9 cellular contexts compared by ENCODE assay signal in the genomic region with DNA sequence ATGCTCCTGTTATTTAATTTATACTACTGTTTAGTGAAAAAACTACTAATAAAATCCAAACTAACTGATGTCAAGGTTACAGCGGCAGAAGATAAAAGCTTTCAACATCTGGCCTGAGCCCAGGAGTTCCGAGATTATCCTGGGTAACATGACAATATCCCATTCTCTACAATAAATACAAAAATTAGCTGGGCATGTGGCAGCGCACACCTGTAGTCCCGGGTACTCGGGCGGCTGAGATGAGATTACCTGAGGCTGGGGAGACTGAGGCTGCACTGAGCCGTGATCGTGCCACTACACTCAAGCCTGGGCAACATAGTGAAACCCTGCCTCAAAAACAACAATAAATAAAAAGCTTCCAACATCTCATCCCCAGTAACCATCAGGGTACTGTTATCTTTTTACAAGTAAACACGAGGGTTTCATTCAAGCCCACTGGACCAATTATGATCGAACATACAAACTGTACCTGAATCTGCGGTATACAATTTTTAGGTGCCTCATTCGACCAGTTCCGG. TPM values are rescaled to one million over a fixed set of nuclear protein-coding genes. Genes with fewer than 3 reads are reported as not detected.
A peak's percentile ranks its signal among the peaks of the same experiment; 100 is the strongest.
DNase-seq lines count a peak whose midpoint lies in the region; ATAC-seq and TF ChIP-seq lines count a peak whose summit lies in the region.
"Had no signal": no experiment of that assay in that cellular context is flagged by ENCODE, and none has a peak within 500 bp of the region (broad histone marks: within the 10 kb centered on the region; RNA-seq: fewer than 3 reads in every experiment).

No MANE protein-coding gene starts in this region.

- ATAC-seq in lung (ENCODE audit: insufficient read depth, low FRiP score) (no peak), upper lobe of right lung (no peak), HG02884 (IDR thresholded peaks at IDR 0.05; ENCODE audit: unreplicated experiment) (no peak), HG03025 (IDR thresholded peaks at IDR 0.05; ENCODE audit: low FRiP score, unreplicated experiment) (no peak)

- intact Hi-C loops in activated naive CD4-positive, alpha-beta T cell treated with anti-CD3 and anti-CD28 coated beads for 36 hours (cut with micrococcal nuclease) = loop anchor here (2.0 to 10.0 kb wide), 6 partner anchors 155 to 1631 kb away; a partner anchor contains a TSS
- intact Hi-C loops in upper lobe of right lung (cut with DNase I) = no loop called here

- TF ChIP-seq CTCF in astrocyte of the spinal cord (IDR thresholded peaks at IDR 0.05; ENCODE audit: low read depth, low read length) (no peak), lung (IDR thresholded peaks at IDR 0.05; ENCODE audit: control extremely low read depth, extremely low read depth) (no peak), upper lobe of right lung (IDR thresholded peaks at IDR 0.05) (no peak)

- H3K4me1 ChIP-seq in lung (ENCODE audit: control insufficient read depth in 2 of 2, insufficient read depth in 2 of 2, low read length in 2 of 2) (peaks cover 2 to 6% of the 10 kb centered on the region in 2 donors), upper lobe of right lung (peaks cover 23% of the 10 kb centered on the region)

- H3K9me3 ChIP-seq in lung (ENCODE audit: control insufficient read depth in 2 of 2, insufficient read depth in 1 of 2, low read length in 1 of 2) (no peaks in the 10 kb centered on the region), upper lobe of right lung (no peaks in the 10 kb centered on the region)

- H3K9me3 Mint-ChIP-seq in activated naive CD4-positive, alpha-beta T cell treated with anti-CD3 and anti-CD28 coated beads for 36 hours = no peaks in the 10 kb centered on the region

- no peaks in the 10 kb centered on the region for H3K27me3 Mint-ChIP-seq in activated naive CD4-positive, alpha-beta T cell treated with anti-CD3 and anti-CD28 coated beads for 36 hours (ENCODE audit: low read depth)

- H3K27ac ChIP-seq in lung (ENCODE audit: low read depth in 1 of 2, low read length in 1 of 2) (peak overlapping the region; percentile 66 to 93), upper lobe of right lung (peak overlapping the region; percentile 38)

- H3K4me3 ChIP-seq in astrocyte of the spinal cord (ENCODE audit: low read depth, low read length) (peak overlapping the region; percentile 98), lung (peak overlapping the region; percentile 86), upper lobe of right lung (peak overlapping the region; percentile 73)

- in situ Hi-C loops in astrocyte of the spinal cord (cut with HindIII; ENCODE audit: low sequenced_read_pairs) = no loop called here

- 36 to 57% methylated on average over 13 of the region's 13 CpGs for WGBS in lung, 2 donors

- peaks cover 59% of the 10 kb centered on the region for H3K4me1 Mint-ChIP-seq in activated naive CD4-positive, alpha-beta T cell treated with anti-CD3 and anti-CD28 coated beads for 36 hours (ENCODE audit: low read depth)

- peak overlapping the region; percentile 100 for H3K4me3 Mint-ChIP-seq in activated naive CD4-positive, alpha-beta T cell treated with anti-CD3 and anti-CD28 coated beads for 36 hours

- H3K36me3 ChIP-seq in lung (ENCODE audit: control insufficient read depth in 2 of 2, insufficient read depth in 2 of 2, low read length in 2 of 2) (peaks cover 24 to 34% of the 10 kb centered on the region in 2 donors), upper lobe of right lung (peaks cover 52% of the 10 kb centered on the region)

- H3K27me3 ChIP-seq in lung (ENCODE audit: control insufficient read depth, insufficient read depth) (no peaks in the 10 kb centered on the region), upper lobe of right lung (no peaks in the 10 kb centered on the region)

- no peak for DNase-seq in activated naive CD4-positive, alpha-beta T cell treated with anti-CD3 and anti-CD28 coated beads for 36 hours
- no peak for DNase-seq in activated naive CD4-positive, alpha-beta T cell treated with anti-CD3 and anti-CD28 coated beads, Interleukin-2, amount 50 U/mL, for 16 hours
- DNase-seq in astrocyte of the spinal cord (ENCODE audit: low read depth, low spot score) = no peak
- DNase-seq in lung (ENCODE audit: low spot score) = no peak
- no peak for DNase-seq in upper lobe of right lung
- DNase-seq in NCI-H2227 (lab: John Stamatoyannopoulos, UW; ENCODE audit: unreplicated experiment) = no peak
- DNase-seq: Kasumi-1 had no signal

- CTCF ChIA-PET in activated naive CD4-positive, alpha-beta T cell treated with anti-CD3 and anti-CD28 coated beads for 36 hours (lab: Charles Lee) = interaction anchor here (1.1 to 1.2 kb wide), 2 partner anchors 36 to 45 kb away, joined by 3 to 5 read pairs; a partner anchor contains a TSS

- peaks cover 62% of the 10 kb centered on the region for H3K36me3 Mint-ChIP-seq in activated naive CD4-positive, alpha-beta T cell treated with anti-CD3 and anti-CD28 coated beads for 36 hours (ENCODE audit: low read depth)

- peak overlapping the region; percentile 100 for H3K27ac Mint-ChIP-seq in activated naive CD4-positive, alpha-beta T cell treated with anti-CD3 and anti-CD28 coated beads for 36 hours

RNA-seq across cellular contexts. Expression of a gene that starts 1.3 kb away (rescaled TPM):
- total RNA-seq in activated naive CD4-positive, alpha-beta T cell treated with anti-CD3 and anti-CD28 coated beads for 36 hours = 1,000 to 10,000 TPM; 2,148 to 2,239 TPM
- total RNA-seq in lung = 1,000 to 10,000 TPM in 1 of 2 donors, 100 to 1,000 TPM in 1; 881 to 1,654 TPM
- 1,000 to 10,000 TPM in 1 of 2 donors, 100 to 1,000 TPM in 1; 886 to 2,683 TPM for polyA plus RNA-seq in lung
- total RNA-seq in upper lobe of right lung = 942 TPM

RNA-seq across cellular contexts. Expression of a gene that starts 7.4 kb away (rescaled TPM):
- 1 to 10 TPM; 1.3 to 1.4 TPM for total RNA-seq in activated naive CD4-positive, alpha-beta T cell treated with anti-CD3 and anti-CD28 coated beads for 36 hours
- total RNA-seq in lung (10 to 100 TPM; 13.5 to 15.9 TPM), upper lobe of right lung (24.1 TPM)
- polyA plus RNA-seq in lung = 10 to 100 TPM in 1 of 2 donors, 1 to 10 TPM in 1; 6.2 to 11.9 TPM

RNA-seq across cellular contexts. Expression of a gene that starts 35.6 kb away (rescaled TPM):
- total RNA-seq in activated naive CD4-positive, alpha-beta T cell treated with anti-CD3 and anti-CD28 coated beads for 36 hours = 10 to 100 TPM; 52.6 to 58.6 TPM
- total RNA-seq in lung (100 to 1,000 TPM in 1 of 2 donors, 10 to 100 TPM in 1; 78.5 to 113 TPM), upper lobe of right lung (83.0 TPM)
- 10 to 100 TPM; 24.5 to 34.7 TPM for polyA plus RNA-seq in lung

Comparison
In these comparisons a context has a peak if more than half of its experiments do, and no peak if none do; other contexts are left out.
1. RNA of a gene that starts 7.4 kb away (total RNA-seq): 24.1 TPM in upper lobe of right lung (single experiment) and 13.5 to 15.9 TPM in lung; 1.3 to 1.4 TPM in activated naive CD4-positive, alpha-beta T cell treated with anti-CD3 and anti-CD28 coated beads for 36 hours; every median in the first group is over 4 times any median in the second.
2. Peak in every context shown above with its lines, with median percentiles within 50 percentile points of each other: H3K4me3 ChIP-seq.